Comparison of ENCODE assay signal across 8 cellular contexts in the genomic region with DNA sequence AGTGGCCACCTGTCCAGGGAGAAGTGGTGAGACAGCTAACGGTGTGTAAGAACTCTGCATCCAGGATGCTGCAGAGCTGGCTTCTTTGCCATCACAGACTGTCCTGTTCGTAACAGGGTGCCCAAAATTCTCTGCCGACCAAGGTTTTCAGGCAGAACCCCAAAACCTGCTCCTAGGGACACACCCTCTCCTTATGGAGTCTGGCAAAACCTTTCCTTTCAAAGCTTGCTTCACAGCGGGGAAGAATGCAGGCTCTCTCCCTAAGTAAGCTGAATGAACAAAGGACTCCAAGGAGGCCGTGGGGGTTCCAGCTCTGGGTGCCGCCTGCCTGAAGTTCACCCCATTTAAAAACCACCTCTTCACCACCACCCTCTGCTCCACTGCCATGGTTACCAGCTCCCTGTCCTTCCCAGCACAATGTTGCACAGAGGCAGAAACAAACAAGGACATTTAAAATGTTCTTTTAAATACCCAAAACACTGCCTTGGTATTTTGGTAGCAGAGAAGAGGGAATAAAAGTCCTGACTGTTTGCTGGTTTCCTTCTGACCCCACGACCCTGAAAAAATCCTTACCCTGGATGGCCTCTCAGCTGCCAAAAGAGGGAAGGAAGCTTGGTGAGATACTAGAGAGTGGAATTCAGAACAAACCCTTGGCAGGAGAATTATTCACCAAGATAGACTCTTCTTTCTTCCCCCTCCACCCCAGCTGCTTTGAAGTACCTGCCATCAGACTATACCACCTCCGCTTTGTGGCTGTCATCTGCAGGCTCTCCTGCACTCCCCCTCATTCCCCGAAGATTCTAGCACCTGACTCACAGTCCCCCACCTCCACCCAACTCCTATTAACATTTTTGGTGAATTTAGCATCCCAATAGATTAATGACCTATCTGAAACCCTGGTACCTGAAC. TPM values are rescaled to one million over a fixed set of nuclear protein-coding genes. Genes with fewer than 3 reads are reported as not detected.
A peak's percentile ranks its signal among the peaks of the same experiment; 100 is the strongest.
DNase-seq lines count a peak whose midpoint lies in the region; ATAC-seq and TF ChIP-seq lines count a peak whose summit lies in the region.

No MANE protein-coding gene starts in this region.

- H3K4me1 ChIP-seq in sigmoid colon, result peaks cover 0 to 50% (median 40%) of the 10 kb centered on the region in 4 donors
- H3K4me1 ChIP-seq in Karpas-422 (ENCODE audit: low read length), result peaks cover 28% of the 10 kb centered on the region

- H3K4me3 ChIP-seq in sigmoid colon, result peak overlapping the region; percentile 42 to 56 (median 51)
- H3K4me3 ChIP-seq in Karpas-422 (ENCODE audit: low read length), result no peak overlapping the region

- intact Hi-C loops in CD14-positive monocyte (cut with micrococcal nuclease), result loop anchor here (5.0 to 10.0 kb wide), 4 partner anchors 61 to 181 kb away; no protein-coding TSS in a partner anchor
- intact Hi-C loops in sigmoid colon (cut with DNase I), result no loop called here

- H3K4me3 Mint-ChIP-seq in CD14-positive monocyte, result peak overlapping the region; percentile 88 to 92

- no peaks in the 10 kb centered on the region for H3K36me3 ChIP-seq in sigmoid colon
- no peaks in the 10 kb centered on the region for H3K36me3 ChIP-seq in Karpas-422 (ENCODE audit: insufficient read depth, low read length)

- TF ChIP-seq POLR2A in sigmoid colon (IDR thresholded peaks at IDR 0.05), result no peak

- H3K9me3 ChIP-seq in sigmoid colon (no peaks in the 10 kb centered on the region), Karpas-422 (ENCODE audit: low read length) (no peaks in the 10 kb centered on the region)

- no peak overlapping the region for H3K4me2 ChIP-seq in Karpas-422 (ENCODE audit: low read depth, low read length, poor library complexity, severe bottlenecking)

- H3K4me1 Mint-ChIP-seq in CD14-positive monocyte, result peaks cover 33% of the 10 kb centered on the region

- no peaks in the 10 kb centered on the region for H3K79me2 ChIP-seq in Karpas-422 (ENCODE audit: low read length)

- DNase-seq in CD14-positive monocyte (ENCODE audit: low spot score) (no peak), LHCN-M2 (ENCODE audit: low read depth) (peak; percentile 74), glomerular visceral epithelial cell (ENCODE audit: extremely low spot score) (peak; percentile 30), sigmoid colon (peak; percentile 83), Karpas-422 (no peak)
- DNase-seq in activated gamma-delta T cell treated with anti-CD3 and anti-CD28 coated beads, Interleukin-2, amount 50 U/mL, for 16 hours (ENCODE audit: low read depth), result peak; percentile 40

- ATAC-seq in HG03354 (IDR thresholded peaks at IDR 0.05; ENCODE audit: poor library complexity, severe bottlenecking, unreplicated experiment) (no peak), HG03025 (IDR thresholded peaks at IDR 0.05; ENCODE audit: low FRiP score, unreplicated experiment) (no peak)

- no peak for TF ChIP-seq CTCF in CD14-positive monocyte (IDR thresholded peaks at IDR 0.05)
- no peak for TF ChIP-seq CTCF in sigmoid colon (IDR thresholded peaks at IDR 0.05)

- peak overlapping the region; percentile 68 to 100 (median 99) for H3K27ac Mint-ChIP-seq in CD14-positive monocyte

- H3K9me3 Mint-ChIP-seq in CD14-positive monocyte, result peaks cover 0 to 3% (median 0%) of the 10 kb centered on the region in 7 donors

- H2AFZ ChIP-seq in Karpas-422 (ENCODE audit: low read length), result no peak overlapping the region

- WGBS in sigmoid colon, 2 donors, result 36 to 42% methylated on average over 9 of the region's 9 CpGs

- H4K20me1 ChIP-seq in Karpas-422 (ENCODE audit: insufficient read depth, low read depth, low read length), result no peaks in the 10 kb centered on the region

- H3K27me3 ChIP-seq in sigmoid colon (no peaks in the 10 kb centered on the region), Karpas-422 (ENCODE audit: low read length) (no peaks in the 10 kb centered on the region)

- H3K36me3 Mint-ChIP-seq in CD14-positive monocyte, result no peaks in the 10 kb centered on the region

- H3K9ac ChIP-seq in Karpas-422 (ENCODE audit: low read length), result no peak overlapping the region

- H3K27ac ChIP-seq in sigmoid colon, result peak overlapping the region; percentile 98 to 100 (median 99)
- H3K27ac ChIP-seq in Karpas-422 (ENCODE audit: low read length), result no peak overlapping the region

- no peaks in the 10 kb centered on the region for H3K9me2 ChIP-seq in Karpas-422 (replicated peaks; ENCODE audit: insufficient read depth, low read length)

- peak in 1 of 4 donors; percentile 15 for TF ChIP-seq EP300 in sigmoid colon (IDR thresholded peaks at IDR 0.05)

- peaks cover 0 to 3% (median 2%) of the 10 kb centered on the region in 3 donors for H3K27me3 Mint-ChIP-seq in CD14-positive monocyte (ENCODE audit: low read depth in 3 of 3)

RNA-seq across cellular contexts. Expression of a gene that starts 7.1 kb away (rescaled TPM):
- polyA plus RNA-seq in CD14-positive monocyte, result under 1 TPM; 0.18 to 0.72 TPM
- total RNA-seq in LHCN-M2 (2014; rRNA removed), result 23.5 and 36.5 TPM in 2 replicates
- polyA plus RNA-seq in LHCN-M2 (2012), result 4.8 TPM
- 100 to 1,000 TPM; 120 to 184 (median 159) TPM for total RNA-seq in sigmoid colon
- polyA plus RNA-seq in sigmoid colon, result 10 to 100 TPM; 20.4 to 23.7 (median 22.0) TPM
- total RNA-seq in Karpas-422 (2014; rRNA removed; shearing (Covaris generic); ENCODE audit: low replicate concordance), result 0.04 TPM in 1 of 2 replicates, not detected in the other

Comparison
In these comparisons a context has a peak if more than half of its experiments do, and no peak if none do; other contexts are left out.
1. DNase-seq: peak in LHCN-M2 (single experiment), activated gamma-delta T cell treated with anti-CD3 and anti-CD28 coated beads, Interleukin-2, amount 50 U/mL, for 16 hours (single experiment), glomerular visceral epithelial cell (single experiment) and sigmoid colon (single experiment); none in CD14-positive monocyte (single experiment) and Karpas-422 (single experiment).
2. RNA of a gene that starts 7.1 kb away (total RNA-seq): 120 to 184 TPM in sigmoid colon and 23.5 to 36.5 TPM in LHCN-M2; 0.04 TPM in Karpas-422; every median in the first group is over 10 times any median in the second.